In the genomic region with DNA sequence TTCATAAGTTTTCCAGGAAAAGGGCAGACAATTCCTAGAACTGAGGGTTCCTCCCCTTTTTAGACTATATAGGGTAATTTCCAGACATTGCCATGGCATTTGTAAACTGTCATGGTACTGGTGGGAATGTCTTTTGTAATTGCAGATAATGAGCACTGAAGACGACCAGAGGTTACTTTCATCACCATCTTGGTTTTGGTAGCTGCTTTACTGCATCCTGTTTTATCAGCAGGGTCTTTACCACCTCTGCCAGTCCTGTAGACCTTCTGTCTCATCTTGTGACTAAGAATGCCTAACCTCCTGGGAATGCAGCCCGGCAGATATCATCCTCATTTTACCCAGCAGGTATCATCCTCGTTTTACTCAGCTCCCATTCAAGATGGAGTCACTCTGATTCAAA, we compare ENCODE assay signal across 25 cellular contexts.
"Had no signal": no experiment of that assay in that cellular context is flagged by ENCODE, and none has a peak within 500 bp of the region (broad histone marks: within the 10 kb centered on the region; RNA-seq: fewer than 3 reads in every experiment).

No MANE protein-coding gene starts in this region.

- H3K9me3 ChIP-seq: lower lobe of right lung, ovary, right lobe of liver, vagina had no signal

- H3K36me3 ChIP-seq: lower lobe of right lung, ovary, right atrium auricular region, right lobe of liver, tibial nerve, upper lobe of left lung, vagina had no signal

- H3K27me3 Mint-ChIP-seq: naive B cell; progenitor cell of endocrine pancreas; stimulated activated memory B cell treated with anti-CD40 and anti-IgM and Interleukin-4, amounts not matched to agents 10 μg/mL and 1 μg/mL and 100 μg/mL, for 72 hours; stimulated activated naive CD8-positive, alpha-beta T cell treated with anti-CD3 and anti-CD28 coated beads, Interleukin-15, amount 100 ng/mL, for 72 hours had no signal

- H3K4me1 Mint-ChIP-seq: mesothelial cell of epicardium; naive B cell; natural killer cell; stimulated activated memory B cell treated with anti-CD40 and anti-IgM and Interleukin-4, amounts not matched to agents 10 μg/mL and 1 μg/mL and 100 μg/mL, for 72 hours; stimulated activated naive CD8-positive, alpha-beta T cell treated with anti-CD3 and anti-CD28 coated beads, Interleukin-15, amount 100 ng/mL, for 72 hours had no signal

- H3K27me3 ChIP-seq: ovary, right atrium auricular region, right lobe of liver, tibial nerve, upper lobe of left lung, vagina had no signal

- H3K4me3 Mint-ChIP-seq: mesothelial cell of epicardium; naive B cell; natural killer cell; nephron progenitor cell; stimulated activated memory B cell treated with anti-CD40 and anti-IgM and Interleukin-4, amounts not matched to agents 10 μg/mL and 1 μg/mL and 100 μg/mL, for 72 hours; stimulated activated naive CD8-positive, alpha-beta T cell treated with anti-CD3 and anti-CD28 coated beads, Interleukin-15, amount 100 ng/mL, for 72 hours had no signal

- H3K27ac Mint-ChIP-seq: mesothelial cell of epicardium; naive B cell; natural killer cell; nephron progenitor cell; progenitor cell of endocrine pancreas; stimulated activated memory B cell treated with anti-CD40 and anti-IgM and Interleukin-4, amounts not matched to agents 10 μg/mL and 1 μg/mL and 100 μg/mL, for 72 hours; stimulated activated naive CD8-positive, alpha-beta T cell treated with anti-CD3 and anti-CD28 coated beads, Interleukin-15, amount 100 ng/mL, for 72 hours had no signal

- H3K27ac ChIP-seq: lower lobe of right lung, ovary, right atrium auricular region, right lobe of liver, tibial nerve, upper lobe of left lung, vagina had no signal

- H3K36me3 Mint-ChIP-seq: mesothelial cell of epicardium; naive B cell; natural killer cell; stimulated activated memory B cell treated with anti-CD40 and anti-IgM and Interleukin-4, amounts not matched to agents 10 μg/mL and 1 μg/mL and 100 μg/mL, for 72 hours had no signal

- H3K4me1 ChIP-seq: lower lobe of right lung, right atrium auricular region, right lobe of liver, tibial nerve, upper lobe of left lung, vagina had no signal

- H3K4me3 ChIP-seq: lower lobe of right lung, ovary, right atrium auricular region, right lobe of liver, smooth muscle cell, tibial nerve, upper lobe of left lung, vagina had no signal

- DNase-seq: islet precursor cell; left cardiac atrium; lower lobe of right lung; mammary epithelial cell; mesenchymal stem cell; naive B cell; natural killer cell; ovary; right lobe of liver; stimulated activated CD4-positive, alpha-beta T cell treated with anti-CD3 and anti-CD28 coated beads, Interleukin-1b, Interleukin-23, amount 100 ng/mL, for 48 hours; stimulated activated CD4-positive, alpha-beta T cell treated with anti-CD3 and anti-CD28 coated beads, Interleukin-2, amount 100 ng/mL, for 48 hours; stimulated activated CD4-positive, alpha-beta T cell treated with anti-CD3 and anti-CD28 coated beads, Interleukin-4, amount 100 ng/mL, for 4 hours; stimulated activated CD8-positive, alpha-beta memory T cell treated with anti-CD3 and anti-CD28 coated beads, Interleukin-4, amount 100 ng/mL, for 48 hours; stimulated activated naive CD4-positive, alpha-beta T cell treated with Interleukin-2 at 50 U/mL for 16 hours; stimulated activated naive CD8-positive, alpha-beta T cell treated with anti-CD3 and anti-CD28 coated beads, Interleukin-15, amount 100 ng/mL, for 72 hours; substantia nigra; upper lobe of left lung had no signal
